8 cellular contexts compared by ENCODE assay signal in genomic region chr7:143882611-143883078, GRCh38. TPM values are rescaled to one million over a fixed set of nuclear protein-coding genes. Genes with fewer than 3 reads are reported as not detected.
DNase-seq lines count a peak whose midpoint lies in the region; ATAC-seq and TF ChIP-seq lines count a peak whose summit lies in the region.
"Had no signal": no experiment of that assay in that cellular context is flagged by ENCODE, and none has a peak within 500 bp of the region (broad histone marks: within the 10 kb centered on the region; RNA-seq: fewer than 3 reads in every experiment).

No MANE protein-coding gene starts in this region.

- H3K4me3 ChIP-seq in NT2/D1 (ENCODE audit: insufficient read length, low read depth), result peak overlapping the region; percentile 53
- H3K4me3 ChIP-seq in mucosa of descending colon, result no peak overlapping the region
- peak overlapping the region; percentile 52 for H3K4me3 ChIP-seq in upper lobe of right lung
- H3K4me3 ChIP-seq: PC-9 had no signal

- no peaks in the 10 kb centered on the region for H3K36me3 ChIP-seq in NT2/D1 (ENCODE audit: insufficient read depth, insufficient read length, low read length)
- H3K36me3 ChIP-seq in mucosa of descending colon (ENCODE audit: low read depth), result no peaks in the 10 kb centered on the region
- H3K36me3 ChIP-seq in upper lobe of right lung, result no peaks in the 10 kb centered on the region

- TF ChIP-seq CTCF in mucosa of descending colon (IDR thresholded peaks at IDR 0.05) (no peak), upper lobe of right lung (IDR thresholded peaks at IDR 0.05) (no peak)

- intact Hi-C loops in mucosa of descending colon (cut with DNase I, micrococcal nuclease) (no loop called here), upper lobe of right lung (cut with DNase I) (no loop called here)

- DNase-seq in HCEC 1CT, result peak; percentile 40
- no peak for DNase-seq in NT2/D1 (ENCODE audit: low read depth, low spot score)
- DNase-seq in fibroblast of gingiva (ENCODE audit: low read depth), result peak; percentile 66
- peak in 2 of 3 donors; percentile 58 to 66 for DNase-seq in mucosa of descending colon
- peak; percentile 72 for DNase-seq in upper lobe of right lung
- no peak for DNase-seq in T-helper 9 cell

- H3K27ac ChIP-seq in upper lobe of right lung, result peak overlapping the region; percentile 66
- H3K27ac ChIP-seq: PC-9 had no signal

- H3K9me3 ChIP-seq in NT2/D1 (ENCODE audit: insufficient read depth, low read length) (no peaks in the 10 kb centered on the region), mucosa of descending colon (no peaks in the 10 kb centered on the region), upper lobe of right lung (no peaks in the 10 kb centered on the region)

- H3K27me3 ChIP-seq in NT2/D1 (ENCODE audit: insufficient read depth, insufficient read length) (peaks cover 8% of the 10 kb centered on the region), upper lobe of right lung (peaks cover 8% of the 10 kb centered on the region)

- H3K9ac ChIP-seq in NT2/D1 (ENCODE audit: insufficient read length, low read depth), result peak overlapping the region; percentile 77

- ATAC-seq in mucosa of descending colon, result peak; percentile 74
- peak; percentile 81 for ATAC-seq in upper lobe of right lung
- no peak for ATAC-seq in GM18520 (IDR thresholded peaks at IDR 0.05; ENCODE audit: unreplicated experiment)

- H3K4me1 ChIP-seq in NT2/D1 (ENCODE audit: insufficient read depth, insufficient read length) (no peaks in the 10 kb centered on the region), mucosa of descending colon (ENCODE audit: low read depth) (peaks cover 4% of the 10 kb centered on the region), upper lobe of right lung (peaks cover 4% of the 10 kb centered on the region)

RNA-seq across cellular contexts. Expression of gene TCAF1, which starts 19.3 kb away (rescaled TPM):
- total RNA-seq in mucosa of descending colon, result 10 to 100 TPM; 36.2 to 56.0 (median 46.2) TPM
- total RNA-seq in upper lobe of right lung, result 42.6 TPM

RNA-seq across cellular contexts. Expression of gene OR2F2, which starts 52.4 kb away (rescaled TPM):
- total RNA-seq in mucosa of descending colon (not detected), upper lobe of right lung (not detected)
- total RNA-seq: PC-9 had no signal

Comparison
In these comparisons a context has a peak if more than half of its experiments do, and no peak if none do; other contexts are left out.
1. DNase-seq: peak in HCEC 1CT (single experiment), fibroblast of gingiva (single experiment), mucosa of descending colon (2 of 3) and upper lobe of right lung (single experiment); none in NT2/D1 (single experiment) and T-helper 9 cell (single experiment).